8 cellular contexts compared by ENCODE assay signal in the genomic region with DNA sequence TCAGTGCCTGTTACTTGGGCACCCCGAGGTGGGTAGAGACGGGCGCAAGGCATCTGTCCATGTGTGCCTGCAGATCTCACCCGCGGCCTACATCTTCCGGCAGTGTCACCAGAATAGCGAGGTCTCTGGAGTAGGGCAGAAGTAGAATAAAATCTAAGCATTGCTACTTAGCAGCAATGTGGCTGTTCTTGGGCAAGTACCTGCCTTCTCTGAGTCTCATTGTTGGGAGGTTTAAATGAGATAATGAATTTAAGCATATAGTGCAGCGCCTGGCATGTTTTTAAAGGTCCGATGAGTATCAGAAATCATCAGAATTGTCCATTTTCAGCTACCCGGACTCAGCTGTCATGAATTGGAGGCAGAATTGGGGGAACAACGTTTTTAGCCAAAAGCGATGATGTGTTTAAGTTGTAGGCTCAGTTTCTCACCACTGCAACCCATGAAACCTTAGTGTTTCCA. TPM values are rescaled to one million over a fixed set of nuclear protein-coding genes. Genes with fewer than 3 reads are reported as not detected.
DNase-seq lines count a peak whose midpoint lies in the region; ATAC-seq and TF ChIP-seq lines count a peak whose summit lies in the region.

No MANE protein-coding gene starts in this region.

- TF ChIP-seq CTCF in SK-N-SH (IDR thresholded peaks at IDR 0.05), result no peak
- no peak for TF ChIP-seq CTCF in RWPE2 (IDR thresholded peaks at IDR 0.05; ENCODE audit: poor library complexity, severe bottlenecking)
- no peak for TF ChIP-seq CTCF in fibroblast of lung (conservative IDR thresholded peaks at IDR 0.05 in 1 of 2, IDR thresholded peaks at IDR 0.05 in 1 of 2; ENCODE audit: low read depth in 1 of 2, low read length in 2 of 2)
- TF ChIP-seq CTCF in GM10266 (IDR thresholded peaks at IDR 0.05; ENCODE audit: control insufficient read depth, insufficient read depth, low read depth, missing control alignments), result no peak

- TF ChIP-seq EP300 in SK-N-SH (IDR thresholded peaks at IDR 0.05; ENCODE audit: borderline replicate concordance in 1 of 2, low read depth in 1 of 2, low read length in 1 of 2), result no peak

- H4K20me1 ChIP-seq in SK-N-SH (ENCODE audit: insufficient read depth) (no peaks in the 10 kb centered on the region), fibroblast of lung (ENCODE audit: control insufficient read depth, extremely low read depth, insufficient read depth, low read length) (no peaks in the 10 kb centered on the region)

- WGBS in SK-N-SH (ENCODE audit: low lambda C conversion rate), result 14% methylated on average over 9 of the region's 12 CpGs

- H3K4me1 ChIP-seq in SK-N-SH (ENCODE audit: control insufficient read depth in 1 of 2, insufficient read depth in 2 of 2, low read depth in 1 of 2, low read length in 1 of 2), result peaks cover 3 to 12% of the 10 kb centered on the region in 2 experiments; a peak in 3 of 4 replicates
- H3K4me1 ChIP-seq in RWPE2 (ENCODE audit: insufficient read depth, poor library complexity, severe bottlenecking), result peaks cover 3% of the 10 kb centered on the region
- H3K4me1 ChIP-seq in fibroblast of lung (ENCODE audit: control insufficient read depth, extremely low read depth, insufficient read depth, low read length), result peaks cover 3% of the 10 kb centered on the region
- peaks cover 5% of the 10 kb centered on the region for H3K4me1 ChIP-seq in rectal smooth muscle tissue (ENCODE audit: control insufficient read depth, insufficient read depth, low read length)

- no peak for TF ChIP-seq RAD21 in SK-N-SH (IDR thresholded peaks at IDR 0.05; ENCODE audit: low read length)

- H3K27me3 ChIP-seq in SK-N-SH (ENCODE audit: insufficient read depth) (no peaks in the 10 kb centered on the region), RWPE2 (ENCODE audit: insufficient read depth, poor library complexity, severe bottlenecking) (no peaks in the 10 kb centered on the region), fibroblast of lung (ENCODE audit: control insufficient read depth, insufficient read depth, low read length) (no peaks in the 10 kb centered on the region), rectal smooth muscle tissue (ENCODE audit: control insufficient read depth, insufficient read depth, low read length) (no peaks in the 10 kb centered on the region)

- ATAC-seq in SK-N-SH treated with all-trans-retinoic acid at 6 μM for 48 hours, result no peak
- peak; percentile 54 for ATAC-seq in RWPE2 (ENCODE audit: low read depth)
- no peak for ATAC-seq in HG02840 (IDR thresholded peaks at IDR 0.05; ENCODE audit: low FRiP score, unreplicated experiment)

- H3K4me3 ChIP-seq in SK-N-SH (ENCODE audit: low read depth in 2 of 2, low read length in 1 of 2), result peak overlapping the region; percentile 83 to 88
- peak overlapping the region; percentile 82 for H3K4me3 ChIP-seq in RWPE2 (ENCODE audit: severe bottlenecking)
- peak overlapping the region; percentile 93 to 99 (median 96) for H3K4me3 ChIP-seq in fibroblast of lung (replicated peaks in 1 of 4; ENCODE audit: control extremely low read depth in 1 of 4, insufficient read depth in 1 of 4, low read depth in 3 of 4, low read length in 4 of 4)
- peak overlapping the region; percentile 94 for H3K4me3 ChIP-seq in rectal smooth muscle tissue (ENCODE audit: low read length)

- no peaks in the 10 kb centered on the region for H3K9me2 ChIP-seq in SK-N-SH

- DNase-seq in SK-N-SH, result no peak
- no peak for DNase-seq in RWPE2 (ENCODE audit: low spot score)
- no peak for DNase-seq in fibroblast of lung (ENCODE audit: low read depth in 2 of 2)
- no peak for DNase-seq in GM10266 (ENCODE audit: extremely low spot score)
- no peak for DNase-seq in GOT3 (lab: John Stamatoyannopoulos, UW)

- no peaks in the 10 kb centered on the region for H3K9me3 ChIP-seq in SK-N-SH
- no peaks in the 10 kb centered on the region for H3K9me3 ChIP-seq in RWPE2 (ENCODE audit: severe bottlenecking)
- H3K9me3 ChIP-seq in fibroblast of lung (ENCODE audit: control insufficient read depth, insufficient read depth, low read depth, low read length), result no peaks in the 10 kb centered on the region

- POLR2A ChIA-PET in SK-N-SH (lab: Yijun Ruan, JAX), result interaction anchor here (0.8 to 2.5 kb wide), 4 partner anchors 9 to 147 kb away, joined by 3 to 10 read pairs (median 3); no protein-coding TSS in a partner anchor

- peak overlapping the region; percentile 82 for H3K9ac ChIP-seq in SK-N-SH
- H3K9ac ChIP-seq in fibroblast of lung (ENCODE audit: insufficient read depth, low read length), result peak overlapping the region; percentile 89
- H3K9ac ChIP-seq in rectal smooth muscle tissue (ENCODE audit: low read length), result peak overlapping the region; percentile 93

- H3K27ac ChIP-seq in SK-N-SH (ENCODE audit: low read depth in 2 of 2, low read length in 1 of 2) (peak overlapping the region; percentile 84 to 94; a peak in 3 of 4 replicates), RWPE2 (ENCODE audit: poor library complexity, severe bottlenecking) (peak overlapping the region; percentile 72), fibroblast of lung (ENCODE audit: insufficient read depth, low read length) (peak overlapping the region; percentile 86), rectal smooth muscle tissue (ENCODE audit: low read depth, low read length) (peak overlapping the region; percentile 76)

- H3F3A ChIP-seq in SK-N-SH (replicated peaks; ENCODE audit: insufficient read depth), result peaks cover 3% of the 10 kb centered on the region

- H3K79me2 ChIP-seq in SK-N-SH (ENCODE audit: insufficient read depth), result peaks cover 36% of the 10 kb centered on the region
- H3K79me2 ChIP-seq in fibroblast of lung (ENCODE audit: control insufficient read depth, insufficient read depth, low read length), result peaks cover 17% of the 10 kb centered on the region

- H3K4me2 ChIP-seq in SK-N-SH (peak overlapping the region; percentile 85), fibroblast of lung (ENCODE audit: extremely low read depth, insufficient read depth, low read length) (peak overlapping the region; percentile 57)

- H2AFZ ChIP-seq in SK-N-SH (ENCODE audit: low read depth) (peak overlapping the region; percentile 83; the same call in 1 of the 2 replicates), fibroblast of lung (ENCODE audit: low read length) (peak overlapping the region; percentile 99)

- CTCF ChIA-PET in SK-N-SH (lab: Yijun Ruan, JAX), result interaction anchor here (0.6 to 1.5 kb wide), 3 partner anchors 26 to 66 kb away, joined by 3 to 5 read pairs (median 3); no protein-coding TSS in a partner anchor

- H3K36me3 ChIP-seq in SK-N-SH (replicated peaks in 1 of 2; ENCODE audit: control insufficient read depth in 1 of 2, insufficient read depth in 2 of 2, low read length in 1 of 2), result peaks cover 7 to 15% of the 10 kb centered on the region in 2 experiments
- peaks cover 12% of the 10 kb centered on the region for H3K36me3 ChIP-seq in RWPE2 (ENCODE audit: low read depth)
- peaks cover 5% of the 10 kb centered on the region for H3K36me3 ChIP-seq in fibroblast of lung (ENCODE audit: control insufficient read depth, insufficient read depth, low read length)
- H3K36me3 ChIP-seq in rectal smooth muscle tissue (ENCODE audit: control insufficient read depth, insufficient read depth, low read length), result peaks cover 6% of the 10 kb centered on the region

TF ChIP-seq in SK-N-SH, 30 proteins besides CTCF, POLR2A, EP300 and RAD21:
- TF ChIP-seq MXI1 (IDR thresholded peaks at IDR 0.05; ENCODE audit: low read depth, low read length), result peak; percentile 19; the same call in 1 of the 2 replicates
- no peak for TF ChIP-seq FOSL2 (IDR thresholded peaks at IDR 0.05; ENCODE audit: borderline replicate concordance, low read depth)

TF ChIP-seq in SK-N-SH treated with all-trans-retinoic acid at 6 μM for 48 hours, 23 proteins besides CTCF, POLR2A, EP300 and RAD21 (continues in another document):
- no peak for TF ChIP-seq OSR1 (CRISPR knock-in tag; IDR thresholded peaks at IDR 0.05)
- TF ChIP-seq TCF4 (CRISPR knock-in tag; IDR thresholded peaks at IDR 0.05; ENCODE audit: borderline replicate concordance), result no peak
- TF ChIP-seq, protein P1, sequence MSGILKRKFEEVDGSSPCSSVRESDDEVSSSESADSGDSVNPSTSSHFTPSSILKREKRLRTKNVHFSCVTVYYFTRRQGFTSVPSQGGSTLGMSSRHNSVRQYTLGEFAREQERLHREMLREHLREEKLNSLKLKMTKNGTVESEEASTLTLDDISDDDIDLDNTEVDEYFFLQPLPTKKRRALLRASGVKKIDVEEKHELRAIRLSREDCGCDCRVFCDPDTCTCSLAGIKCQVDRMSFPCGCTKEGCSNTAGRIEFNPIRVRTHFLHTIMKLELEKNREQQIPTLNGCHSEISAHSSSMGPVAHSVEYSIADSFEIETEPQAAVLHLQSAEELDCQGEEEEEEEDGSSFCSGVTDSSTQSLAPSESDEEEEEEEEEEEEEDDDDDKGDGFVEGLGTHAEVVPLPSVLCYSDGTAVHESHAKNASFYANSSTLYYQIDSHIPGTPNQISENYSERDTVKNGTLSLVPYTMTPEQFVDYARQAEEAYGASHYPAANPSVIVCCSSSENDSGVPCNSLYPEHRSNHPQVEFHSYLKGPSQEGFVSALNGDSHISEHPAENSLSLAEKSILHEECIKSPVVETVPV (CRISPR knock-in tag; IDR thresholded peaks at IDR 0.05), result no peak

RNA-seq across cellular contexts. Expression of a gene that starts 0.8 kb away (rescaled TPM):
- 21.5 and 28.3 TPM in 2 replicates for polyA plus RNA-seq in SK-N-SH (2012; rRNA removed)
- polyA plus RNA-seq in SK-N-SH (2012; cell fraction: cytosol; rRNA removed), result 7.0 and 12.0 TPM in 2 replicates
- polyA plus RNA-seq in SK-N-SH (2012; cell fraction: nucleus; rRNA removed), result 74.8 and 77.9 TPM in 2 replicates
- total RNA-seq in fibroblast of lung, result 16.7 and 23.1 TPM in 2 replicates
- polyA plus RNA-seq in fibroblast of lung, result 8.9 and 9.3 TPM in 2 replicates
- polyA plus RNA-seq in fibroblast of lung (2012), result 14.7 and 16.1 TPM in 2 replicates
- 22.5 and 33.3 TPM in 2 replicates for polyA minus RNA-seq in fibroblast of lung (ENCODE audit: low replicate concordance)

RNA-seq across cellular contexts. Expression of a gene that starts 27.2 kb away (rescaled TPM):
- 1.9 and 3.9 TPM in 2 replicates for polyA plus RNA-seq in SK-N-SH (2012; rRNA removed)
- 1.4 and 2.0 TPM in 2 replicates for polyA plus RNA-seq in SK-N-SH (2012; cell fraction: cytosol; rRNA removed)
- 1.9 and 2.7 TPM in 2 replicates for polyA plus RNA-seq in SK-N-SH (2012; cell fraction: nucleus; rRNA removed)
- total RNA-seq in fibroblast of lung, result under 0.01 and 0.17 TPM in 2 replicates
- 0.23 and 0.50 TPM in 2 replicates for polyA plus RNA-seq in fibroblast of lung
- polyA plus RNA-seq in fibroblast of lung (2012), result 0.63 and 0.84 TPM in 2 replicates
- 3.3 TPM in 1 of 2 replicates, not detected in the other for polyA minus RNA-seq in fibroblast of lung (ENCODE audit: low replicate concordance)

RNA-seq across cellular contexts. Expression of a gene that starts 49.2 kb away (rescaled TPM):
- 30.7 and 39.5 TPM in 2 replicates for polyA plus RNA-seq in SK-N-SH (2012; rRNA removed)
- polyA plus RNA-seq in SK-N-SH (2012; cell fraction: cytosol; rRNA removed), result 30.1 and 33.0 TPM in 2 replicates
- polyA plus RNA-seq in SK-N-SH (2012; cell fraction: nucleus; rRNA removed), result 119 and 134 TPM in 2 replicates
- total RNA-seq in fibroblast of lung, result 7.4 and 8.9 TPM in 2 replicates
- polyA plus RNA-seq in fibroblast of lung, result 18.9 and 22.9 TPM in 2 replicates
- polyA plus RNA-seq in fibroblast of lung (2012), result 15.6 and 21.0 TPM in 2 replicates
- polyA minus RNA-seq in fibroblast of lung (ENCODE audit: low replicate concordance), result 12.6 and 22.3 TPM in 2 replicates

RNA-seq across cellular contexts. Expression of a gene that starts 58.7 kb away (rescaled TPM):
- polyA plus RNA-seq in SK-N-SH (2012; rRNA removed), result 6.3 and 7.8 TPM in 2 replicates
- polyA plus RNA-seq in SK-N-SH (2012; cell fraction: cytosol; rRNA removed), result 6.0 and 6.4 TPM in 2 replicates
- polyA plus RNA-seq in SK-N-SH (2012; cell fraction: nucleus; rRNA removed), result 9.8 and 14.8 TPM in 2 replicates
- 5.6 and 6.1 TPM in 2 replicates for total RNA-seq in fibroblast of lung
- 8.6 and 10.0 TPM in 2 replicates for polyA plus RNA-seq in fibroblast of lung
- polyA plus RNA-seq in fibroblast of lung (2012), result 5.5 and 6.1 TPM in 2 replicates
- 12.9 and 28.2 TPM in 2 replicates for polyA minus RNA-seq in fibroblast of lung (ENCODE audit: low replicate concordance)
